Comparison of ENCODE assay signal across 9 cellular contexts in genomic region chr11:15101072-15101701, GRCh38. TPM values are rescaled to one million over a fixed set of nuclear protein-coding genes. Genes with fewer than 3 reads are reported as not detected.
A peak's percentile ranks its signal among the peaks of the same experiment; 100 is the strongest.
DNase-seq lines count a peak whose midpoint lies in the region; ATAC-seq, FAIRE-seq and TF ChIP-seq lines count a peak whose summit lies in the region.
"Had no signal": no experiment of that assay in that cellular context is flagged by ENCODE, and none has a peak within 500 bp of the region (broad histone marks: within the 10 kb centered on the region; RNA-seq: fewer than 3 reads in every experiment).

No MANE protein-coding gene starts in this region.

- intact Hi-C loops in PC-3 (cut with micrococcal nuclease) (loop anchor here (1.0 kb wide), 1 partner anchor 22 kb away; no protein-coding TSS in a partner anchor), pancreas (cut with DNase I) (loop anchor here in 2 of 3 donors (2.0 to 5.0 kb wide), 2 partner anchors 106 to 110 kb away; no protein-coding TSS in a partner anchor), uterus (cut with DNase I; ENCODE audit: low total_unique reads) (no loop called here)

- H3K9me3 ChIP-seq in PC-3 (ENCODE audit: low read length): no peaks in the 10 kb centered on the region
- H3K9me3 ChIP-seq in pancreas: no peaks in the 10 kb centered on the region
- no peaks in the 10 kb centered on the region for H3K9me3 ChIP-seq in uterus

- H4K20me1 ChIP-seq in PC-3 (ENCODE audit: low read length): no peaks in the 10 kb centered on the region

- no TSS peak for BruUV-seq in PC-3 (replicated peaks; lab: Mats Ljungman, UMichigan)

- H3K27ac ChIP-seq in PC-3 (ENCODE audit: low read length) (no peak overlapping the region), pancreas (no peak overlapping the region), uterus (no peak overlapping the region)

- H3K36me3 ChIP-seq in PC-3 (ENCODE audit: low read depth, low read length) (no peaks in the 10 kb centered on the region), pancreas (no peaks in the 10 kb centered on the region), uterus (no peaks in the 10 kb centered on the region)

- H3K9ac ChIP-seq in PC-3 (ENCODE audit: low read length): no peak overlapping the region

- POLR2A ChIA-PET in PC-3 (lab: Charles Lee; ENCODE audit: unreplicated experiment): interaction anchor here (0.5 kb wide), 1 partner anchor 311 kb away, joined by 3 read pairs; no protein-coding TSS in a partner anchor

- CTCF ChIA-PET in PC-3 (lab: Charles Lee): interaction anchor here (1.2 kb wide), 1 partner anchor 1512 kb away, joined by 5 read pairs; no protein-coding TSS in a partner anchor

- no peak overlapping the region for H3K4me2 ChIP-seq in PC-3 (ENCODE audit: low read length)

- H3K9me2 ChIP-seq in PC-3 (replicated peaks; ENCODE audit: low read length): no peaks in the 10 kb centered on the region

- TF ChIP-seq CTCF in GM20000 (IDR thresholded peaks at IDR 0.05; ENCODE audit: extremely low read depth, missing control alignments) (peak; percentile 67), PC-3 (conservative IDR thresholded peaks at IDR 0.05; ENCODE audit: low read depth, low read length) (peak; percentile 85), pancreas (IDR thresholded peaks at IDR 0.05) (peak; percentile 75 to 94 (median 88)), uterus (IDR thresholded peaks at IDR 0.05) (peak; percentile 21 to 67 (median 48))

- peak; percentile 39 for FAIRE-seq in pancreas (lab: Jason Lieb, UNC)
- FAIRE-seq: colon had no signal

- H3K4me3 ChIP-seq in PC-3 (ENCODE audit: low read length): no peak overlapping the region
- H3K4me3 ChIP-seq in pancreas: no peak overlapping the region
- H3K4me3 ChIP-seq in uterus: no peak overlapping the region

- H3K79me2 ChIP-seq in PC-3 (ENCODE audit: low read length): no peaks in the 10 kb centered on the region

- ATAC-seq in PC-3 (peak; percentile 61), pancreas (peak; percentile 84 to 99 (median 98))

- H3K4me1 ChIP-seq in PC-3 (ENCODE audit: insufficient read depth, low read length) (peaks cover 7% of the 10 kb centered on the region), pancreas (no peaks in the 10 kb centered on the region), uterus (no peaks in the 10 kb centered on the region)

- 0 out of 2 replicates have a peak overlapping the region, but pooled peaks have one; percentile 21 for H2AFZ ChIP-seq in PC-3 (ENCODE audit: low read length)

- WGBS in pancreas, 2 donors: 22 to 25% methylated on average over 8 of the region's 8 CpGs

- H3F3A ChIP-seq in PC-3 (ENCODE audit: low read length, unreplicated experiment): no peaks in the 10 kb centered on the region

- TF ChIP-seq POLR2A in uterus (IDR thresholded peaks at IDR 0.05): no peak

- H3K27me3 ChIP-seq in PC-3 (ENCODE audit: low read length): no peaks in the 10 kb centered on the region
- no peaks in the 10 kb centered on the region for H3K27me3 ChIP-seq in pancreas
- no peaks in the 10 kb centered on the region for H3K27me3 ChIP-seq in uterus

- DNase-seq in DMS53 (lab: John Stamatoyannopoulos, UW) (peak; percentile 80), GM20000 (ENCODE audit: low spot score) (peak; percentile 65), HS-5 (ENCODE audit: low read depth) (peak; percentile 34), PC-3 (peak; percentile 66), germinal center (ENCODE audit: low spot score) (peak; percentile 48), pancreas (peak; percentile 36 to 82 (median 67)), uterus (no peak)
- peak; percentile 25 for DNase-seq in activated gamma-delta T cell treated with anti-CD3 and anti-CD28 coated beads, Interleukin-2, amount 50 U/mL, for 16 hours (ENCODE audit: low read depth)

RNA-seq across cellular contexts. Expression of gene INSC, which starts 13.5 kb away (rescaled TPM):
- total RNA-seq in PC-3 (2014; rRNA removed) (not detected in 2 replicates), pancreas (under 1 TPM; 0.50 to 0.88 (median 0.56) TPM), uterus (1 to 10 TPM in 1 of 4 donors, under 1 TPM in 1, not detected in 2; 0.24 to 2.6 TPM)
- 1 to 10 TPM; 1.3 to 1.6 TPM for polyA plus RNA-seq in pancreas

RNA-seq across cellular contexts. Expression of gene CALCB, which starts 27.8 kb away (rescaled TPM):
- total RNA-seq in PC-3 (2014; rRNA removed) (not detected in 2 replicates), pancreas (1 to 10 TPM in 5 of 6 donors, under 1 TPM in 1; 0.83 to 2.6 (median 1.3) TPM), uterus (under 1 TPM in 1 of 4 donors, not detected in 3; 0.21 TPM)
- 1 to 10 TPM in 1 of 2 donors, under 1 TPM in 1; 0.89 to 1.2 TPM for polyA plus RNA-seq in pancreas

Comparison
In these comparisons a context has a peak if more than half of its experiments do, and no peak if none do; other contexts are left out.
1. DNase-seq: peak in DMS53 (single experiment), GM20000 (single experiment), HS-5 (single experiment), PC-3 (single experiment), activated gamma-delta T cell treated with anti-CD3 and anti-CD28 coated beads, Interleukin-2, amount 50 U/mL, for 16 hours (single experiment), germinal center (single experiment) and pancreas (6 of 6); none in uterus (0 of 2).
2. Peak in every context shown above with its lines, with median percentiles within 50 percentile points of each other: CTCF ChIP-seq.